20 cellular contexts compared by ENCODE assay signal in genomic region chr14:100609331-100609870, GRCh38. TPM values are rescaled to one million over a fixed set of nuclear protein-coding genes. Genes with fewer than 3 reads are reported as not detected.
DNase-seq lines count a peak whose midpoint lies in the region; TF ChIP-seq lines count a peak whose summit lies in the region.
"Had no signal": no experiment of that assay in that cellular context is flagged by ENCODE, and none has a peak within 500 bp of the region (broad histone marks: within the 10 kb centered on the region; RNA-seq: fewer than 3 reads in every experiment).

No MANE protein-coding gene starts in this region.

- H3K27ac ChIP-seq in H9 (ENCODE audit: insufficient read length, low read depth, low read length) = no peak overlapping the region
- H3K27ac ChIP-seq in suprapubic skin = no peak overlapping the region
- H3K27ac ChIP-seq: A549, C4-2B had no signal

- no peak overlapping the region for H2BK15ac ChIP-seq in H9 (ENCODE audit: low read depth, low read length)

- TF ChIP-seq POLR2A in suprapubic skin (IDR thresholded peaks at IDR 0.05) = no peak

- no peak overlapping the region for H3K56ac ChIP-seq in H9 (ENCODE audit: insufficient read length, low read depth, low read length)

- H3K23ac ChIP-seq in H9 (ENCODE audit: insufficient read length, low read depth, low read length) = no peak overlapping the region

- H3K27me3 ChIP-seq in H9 (ENCODE audit: insufficient read depth, low read length) (no peaks in the 10 kb centered on the region), suprapubic skin (peaks cover 24% of the 10 kb centered on the region)

- H3K36me3 ChIP-seq in suprapubic skin = no peaks in the 10 kb centered on the region

- H3K9ac ChIP-seq in H9 (ENCODE audit: extremely low read depth, insufficient read length, low read length) = no peak overlapping the region

- H3K9me3 Mint-ChIP-seq in activated naive CD4-positive, alpha-beta T cell treated with anti-CD3 and anti-CD28 coated beads, Interleukin-2, amount 50 U/mL, for 24 hours = no peaks in the 10 kb centered on the region
- no peaks in the 10 kb centered on the region for H3K9me3 Mint-ChIP-seq in H9
- H3K9me3 Mint-ChIP-seq in neural crest cell = no peaks in the 10 kb centered on the region
- H3K9me3 Mint-ChIP-seq: GM23338 had no signal

- WGBS in H9 (ENCODE audit: extremely low coverage, insufficient read length, low lambda C conversion rate) = no CpG with 5 or more reads among the region's 14 CpGs
- 88% methylated on average over 14 of the region's 14 CpGs for WGBS in suprapubic skin

- no peaks in the 10 kb centered on the region for H3K79me2 ChIP-seq in H9 (ENCODE audit: insufficient read depth, low read length)

- H2BK5ac ChIP-seq in H9 (ENCODE audit: insufficient read length, low read length) = no peak overlapping the region

- no peak overlapping the region for H2BK120ac ChIP-seq in H9 (ENCODE audit: low read depth, low read length, poor library complexity, severe bottlenecking)

- H3K4me1 ChIP-seq in H9 (ENCODE audit: insufficient read depth, low read length) (no peaks in the 10 kb centered on the region), suprapubic skin (no peaks in the 10 kb centered on the region)
- H3K4me1 ChIP-seq: A549 had no signal

- H3K4me1 Mint-ChIP-seq in activated naive CD4-positive, alpha-beta T cell treated with anti-CD3 and anti-CD28 coated beads, Interleukin-2, amount 50 U/mL, for 24 hours = no peaks in the 10 kb centered on the region
- peaks cover 6 to 8% of the 10 kb centered on the region in 2 experiments; a peak in 3 of 4 replicates for H3K4me1 Mint-ChIP-seq in H9
- peaks cover 12% of the 10 kb centered on the region for H3K4me1 Mint-ChIP-seq in neural crest cell
- H3K4me1 Mint-ChIP-seq: GM23338 had no signal

- no peak overlapping the region for H3K4me3 ChIP-seq in suprapubic skin
- H3K4me3 ChIP-seq: A549, GM12878, GM23338 had no signal

- H4K5ac ChIP-seq in H9 (ENCODE audit: insufficient read length, low read depth, low read length) = no peak overlapping the region

- no peak overlapping the region for H3K4me2 ChIP-seq in H9 (ENCODE audit: insufficient read depth, insufficient read length, low read length)
- H3K4me2 ChIP-seq: A549, GM23338 had no signal

- H2BK12ac ChIP-seq in H9 (ENCODE audit: insufficient read length, low read depth, low read length) = no peak overlapping the region

- H3K27me3 Mint-ChIP-seq in activated naive CD4-positive, alpha-beta T cell treated with anti-CD3 and anti-CD28 coated beads, Interleukin-2, amount 50 U/mL, for 24 hours = no peaks in the 10 kb centered on the region
- H3K27me3 Mint-ChIP-seq in H9 (ENCODE audit: low read depth) (peaks cover 6% of the 10 kb centered on the region), neural crest cell (ENCODE audit: low read depth) (no peaks in the 10 kb centered on the region)

- H3T11ph ChIP-seq in H9 (ENCODE audit: low read length) = no peak overlapping the region

- H2AK5ac ChIP-seq in H9 (ENCODE audit: insufficient read length, low read length) = no peak overlapping the region

- H2BK20ac ChIP-seq in H9 (ENCODE audit: low read depth, low read length, poor library complexity, severe bottlenecking) = no peak overlapping the region

- no peak for DNase-seq in activated naive CD4-positive, alpha-beta T cell (lab: John Stamatoyannopoulos, UW)
- DNase-seq in H9 (peak; percentile 17), neural crest cell (ENCODE audit: low read depth, low spot score) (no peak), suprapubic skin (ENCODE audit: low spot score in 2 of 2) (peak; percentile 47 to 68), NCI-H748 treated with DMSO at 0.1 percent for 48 hours (lab: John Stamatoyannopoulos, UW) (no peak), occipital lobe (lab: John Stamatoyannopoulos, UW) (no peak)
- DNase-seq: DMS 273 treated with DMSO at 0.1 percent for 48 hours, GDM1, KG1, NCI-H1436 treated with DMSO at 0.1 percent for 48 hours, NCI-H2029 treated with DMSO at 0.1 percent for 48 hours, NCI-H2171 treated with DMSO at 0.1 percent for 48 hours, NCI-H446 treated with DMSO at 0.1 percent for 48 hours, OCI-M1 had no signal

- no peak overlapping the region for H4K91ac ChIP-seq in H9 (ENCODE audit: insufficient read length, low read depth, low read length)

- no peak overlapping the region for H3K14ac ChIP-seq in H9 (ENCODE audit: insufficient read depth, low read length)

- no peaks in the 10 kb centered on the region for H4K20me1 ChIP-seq in H9 (ENCODE audit: control insufficient read depth, insufficient read depth, insufficient read length)

- no peak for TF ChIP-seq EP300 in suprapubic skin (IDR thresholded peaks at IDR 0.05)

- H4K8ac ChIP-seq in H9 (replicated peaks; ENCODE audit: insufficient read length, low read depth, low read length) = no peak overlapping the region

- no peak overlapping the region for H2AFZ ChIP-seq in H9 (ENCODE audit: low read length)
- H2AFZ ChIP-seq: GM23338 had no signal

- H3K79me1 ChIP-seq in H9 (ENCODE audit: insufficient read depth, low read depth, low read length, poor library complexity, severe bottlenecking) = no peaks in the 10 kb centered on the region

- H3K36me3 Mint-ChIP-seq in activated naive CD4-positive, alpha-beta T cell treated with anti-CD3 and anti-CD28 coated beads, Interleukin-2, amount 50 U/mL, for 24 hours = no peaks in the 10 kb centered on the region
- H3K36me3 Mint-ChIP-seq in H9 (ENCODE audit: insufficient read depth in 1 of 3, low read depth in 3 of 3) (no peaks in the 10 kb centered on the region), neural crest cell (ENCODE audit: low read depth) (no peaks in the 10 kb centered on the region)

- H3K9me3 ChIP-seq in H9 (ENCODE audit: control insufficient read depth, low read depth, low read length) (no peaks in the 10 kb centered on the region), suprapubic skin (no peaks in the 10 kb centered on the region)
- H3K9me3 ChIP-seq: A549 had no signal

- no peaks in the 10 kb centered on the region for H3K23me2 ChIP-seq in H9 (ENCODE audit: insufficient read length, low read depth, low read length, poor library complexity, severe bottlenecking)

- H3K4me3 Mint-ChIP-seq in activated naive CD4-positive, alpha-beta T cell treated with anti-CD3 and anti-CD28 coated beads, Interleukin-2, amount 50 U/mL, for 24 hours = no peak overlapping the region
- H3K4me3 Mint-ChIP-seq in H9 (no peak overlapping the region; a peak in 1 of 5 replicates), neural crest cell (no peak overlapping the region)
- H3K4me3 Mint-ChIP-seq: GM23338 had no signal

- H3K27ac Mint-ChIP-seq in activated naive CD4-positive, alpha-beta T cell treated with anti-CD3 and anti-CD28 coated beads, Interleukin-2, amount 50 U/mL, for 24 hours = peak overlapping the region; percentile 41
- H3K27ac Mint-ChIP-seq in H9 (no peak overlapping the region), neural crest cell (ENCODE audit: unreplicated experiment) (peak overlapping the region; percentile 57)
- H3K27ac Mint-ChIP-seq: GM23338 had no signal

- H3K4ac ChIP-seq in H9 (ENCODE audit: low read depth, low read length) = no peak overlapping the region

- H3K18ac ChIP-seq in H9 (ENCODE audit: insufficient read length, low read depth, low read length) = no peak overlapping the region

- TF ChIP-seq CTCF in H9 (conservative IDR thresholded peaks at IDR 0.05) (no peak), neural crest cell (conservative IDR thresholded peaks at IDR 0.05) (no peak), suprapubic skin (IDR thresholded peaks at IDR 0.05) (no peak)

RNA-seq across cellular contexts. Expression of gene BEGAIN, which starts 22.2 kb away (rescaled TPM):
- total RNA-seq in H9 (2021) (2.6 and 2.7 TPM in 2 replicates), neural crest cell (3.0 and 4.8 TPM in 2 replicates), suprapubic skin (1 to 10 TPM in 2 of 4 donors, under 1 TPM in 2; 0.68 to 2.8 (median 1.1) TPM), occipital lobe (8.1 TPM)
- total RNA-seq: RPMI7951 had no signal

Comparison
In these comparisons a context has a peak if more than half of its experiments do, and no peak if none do; other contexts are left out.
1. H3K27ac Mint-ChIP-seq: peak in activated naive CD4-positive, alpha-beta T cell treated with anti-CD3 and anti-CD28 coated beads, Interleukin-2, amount 50 U/mL, for 24 hours (single experiment) and neural crest cell (single experiment); none in H9 (0 of 3).
2. DNase-seq: peak in H9 (single experiment) and suprapubic skin (2 of 2); none in activated naive CD4-positive, alpha-beta T cell (0 of 4), neural crest cell (single experiment), NCI-H748 treated with DMSO at 0.1 percent for 48 hours (single experiment) and occipital lobe (single experiment).